In the genomic region with DNA sequence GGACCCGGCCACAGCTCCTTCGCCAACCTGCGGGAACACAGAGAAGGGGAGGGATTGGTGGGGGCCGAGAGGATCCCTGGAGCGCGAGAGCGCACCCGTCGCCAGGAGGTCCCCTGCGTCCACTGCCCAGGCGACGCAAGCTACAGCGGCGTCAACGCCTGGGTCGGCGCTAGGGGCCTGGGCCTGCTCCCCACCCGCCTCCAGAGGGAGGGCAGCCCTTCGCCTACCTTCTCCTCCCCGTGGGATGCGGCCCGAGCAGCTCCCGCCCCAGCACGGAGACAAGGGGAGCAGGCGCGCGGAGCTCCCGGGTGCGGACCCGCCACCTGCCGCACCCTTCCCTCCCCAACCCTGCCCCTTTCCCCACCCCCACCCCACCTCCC, we compare ENCODE assay signal across 8 cellular contexts.
DNase-seq lines count a peak whose midpoint lies in the region; ATAC-seq, FAIRE-seq and TF ChIP-seq lines count a peak whose summit lies in the region.

No MANE protein-coding gene starts in this region.

- no peak for DNase-seq in activated naive CD4-positive, alpha-beta T cell treated with anti-CD3 and anti-CD28 coated beads for 36 hours
- no peak for DNase-seq in activated naive CD4-positive, alpha-beta T cell treated with anti-CD3 and anti-CD28 coated beads, Interleukin-2, amount 50 U/mL, for 16 hours
- DNase-seq in astrocyte (ENCODE audit: low read depth) (no peak), kidney tubule cell (ENCODE audit: low spot score) (peak; percentile 32), type B pancreatic cell (ENCODE audit: extremely low spot score, unreplicated experiment) (peak; percentile 67), NCI-H2107 (lab: John Stamatoyannopoulos, UW) (no peak), SHP77 treated with DMSO at 0.1 percent for 48 hours (lab: John Stamatoyannopoulos, UW) (no peak)

- H3K36me3 ChIP-seq in astrocyte (ENCODE audit: insufficient read depth, low read length) = no peaks in the 10 kb centered on the region

- H3K4me3 Mint-ChIP-seq in activated naive CD4-positive, alpha-beta T cell treated with anti-CD3 and anti-CD28 coated beads for 36 hours = peak overlapping the region; percentile 70
- peak overlapping the region; percentile 77 for H3K4me3 Mint-ChIP-seq in astrocyte (ENCODE audit: unreplicated experiment)
- H3K4me3 Mint-ChIP-seq in type B pancreatic cell = peak overlapping the region; percentile 86

- peaks cover 9% of the 10 kb centered on the region for H3K27me3 Mint-ChIP-seq in activated naive CD4-positive, alpha-beta T cell treated with anti-CD3 and anti-CD28 coated beads for 36 hours (ENCODE audit: low read depth)
- peaks cover 12% of the 10 kb centered on the region for H3K27me3 Mint-ChIP-seq in astrocyte (ENCODE audit: low read depth, unreplicated experiment)
- peaks cover 47% of the 10 kb centered on the region for H3K27me3 Mint-ChIP-seq in type B pancreatic cell

- peak overlapping the region; percentile 55 for H3K9ac ChIP-seq in astrocyte (ENCODE audit: low read length)

- peaks cover 11% of the 10 kb centered on the region for H4K20me1 ChIP-seq in astrocyte (ENCODE audit: insufficient read depth, low read length)

- no peaks in the 10 kb centered on the region for H3K9me3 ChIP-seq in astrocyte (ENCODE audit: insufficient read depth, low read depth, low read length)

- no peak for ATAC-seq in GM18867 (IDR thresholded peaks at IDR 0.05; ENCODE audit: unreplicated experiment)

- H3K79me2 ChIP-seq in astrocyte (ENCODE audit: insufficient read depth, low read length) = no peaks in the 10 kb centered on the region

- peaks cover 36% of the 10 kb centered on the region for H3K4me1 ChIP-seq in astrocyte (ENCODE audit: insufficient read depth, low read length)

- peaks cover 41% of the 10 kb centered on the region for H3K4me1 Mint-ChIP-seq in activated naive CD4-positive, alpha-beta T cell treated with anti-CD3 and anti-CD28 coated beads for 36 hours (ENCODE audit: low read depth)
- H3K4me1 Mint-ChIP-seq in astrocyte (ENCODE audit: low read depth, unreplicated experiment) (peaks cover 17% of the 10 kb centered on the region), type B pancreatic cell (ENCODE audit: unreplicated experiment) (peaks cover 18% of the 10 kb centered on the region)

- CTCF ChIA-PET in activated naive CD4-positive, alpha-beta T cell treated with anti-CD3 and anti-CD28 coated beads for 36 hours (lab: Charles Lee) = interaction anchor here (1.2 kb wide), 1 partner anchor 181 kb away, joined by 4 read pairs; no protein-coding TSS in a partner anchor

- H3K36me3 Mint-ChIP-seq in activated naive CD4-positive, alpha-beta T cell treated with anti-CD3 and anti-CD28 coated beads for 36 hours (ENCODE audit: low read depth) = no peaks in the 10 kb centered on the region
- H3K36me3 Mint-ChIP-seq in astrocyte (ENCODE audit: low read depth, unreplicated experiment) (peaks cover 9% of the 10 kb centered on the region), type B pancreatic cell (peaks cover 9% of the 10 kb centered on the region)

- intact Hi-C loops in activated naive CD4-positive, alpha-beta T cell treated with anti-CD3 and anti-CD28 coated beads for 36 hours (cut with micrococcal nuclease) = loop anchor here (5.0 kb wide), 1 partner anchor 341 kb away; no protein-coding TSS in a partner anchor

- H3K9me3 Mint-ChIP-seq in activated naive CD4-positive, alpha-beta T cell treated with anti-CD3 and anti-CD28 coated beads for 36 hours = no peaks in the 10 kb centered on the region
- H3K9me3 Mint-ChIP-seq in astrocyte (ENCODE audit: unreplicated experiment) (no peaks in the 10 kb centered on the region), type B pancreatic cell (no peaks in the 10 kb centered on the region)

- peak overlapping the region; percentile 47 for H2AFZ ChIP-seq in astrocyte (ENCODE audit: low read depth, low read length)

- H3K27me3 ChIP-seq in astrocyte (ENCODE audit: insufficient read depth, low read length) = peaks cover 26% of the 10 kb centered on the region

- H3K27ac ChIP-seq in astrocyte (ENCODE audit: low read depth, low read length) = no peak overlapping the region

- no peak overlapping the region for H3K27ac Mint-ChIP-seq in activated naive CD4-positive, alpha-beta T cell treated with anti-CD3 and anti-CD28 coated beads for 36 hours
- no peak overlapping the region for H3K27ac Mint-ChIP-seq in astrocyte (ENCODE audit: unreplicated experiment)
- H3K27ac Mint-ChIP-seq in type B pancreatic cell = peak overlapping the region; percentile 89

- peak overlapping the region; percentile 87 for H3K4me2 ChIP-seq in astrocyte (ENCODE audit: low read length)

- FAIRE-seq in astrocyte (lab: Jason Lieb, UNC) = no peak

- H3K4me3 ChIP-seq in astrocyte (ENCODE audit: insufficient read depth, low read depth, low read length) = peak overlapping the region; percentile 58

- TF ChIP-seq CTCF in astrocyte (IDR thresholded peaks at IDR 0.05; ENCODE audit: insufficient read depth, low read depth, low read length) (no peak), type B pancreatic cell (conservative IDR thresholded peaks at IDR 0.05) (no peak)

Comparison
In these comparisons a context has a peak if more than half of its experiments do, and no peak if none do; other contexts are left out.
1. DNase-seq: peak in kidney tubule cell (single experiment) and type B pancreatic cell (single experiment); none in activated naive CD4-positive, alpha-beta T cell treated with anti-CD3 and anti-CD28 coated beads for 36 hours (single experiment), activated naive CD4-positive, alpha-beta T cell treated with anti-CD3 and anti-CD28 coated beads, Interleukin-2, amount 50 U/mL, for 16 hours (single experiment), astrocyte (single experiment), NCI-H2107 (single experiment) and SHP77 treated with DMSO at 0.1 percent for 48 hours (single experiment).
2. Peak in every context shown above with its lines, with median percentiles within 50 percentile points of each other: H3K4me3 Mint-ChIP-seq.